Comparison of ENCODE assay signal across 9 cellular contexts in the genomic region with DNA sequence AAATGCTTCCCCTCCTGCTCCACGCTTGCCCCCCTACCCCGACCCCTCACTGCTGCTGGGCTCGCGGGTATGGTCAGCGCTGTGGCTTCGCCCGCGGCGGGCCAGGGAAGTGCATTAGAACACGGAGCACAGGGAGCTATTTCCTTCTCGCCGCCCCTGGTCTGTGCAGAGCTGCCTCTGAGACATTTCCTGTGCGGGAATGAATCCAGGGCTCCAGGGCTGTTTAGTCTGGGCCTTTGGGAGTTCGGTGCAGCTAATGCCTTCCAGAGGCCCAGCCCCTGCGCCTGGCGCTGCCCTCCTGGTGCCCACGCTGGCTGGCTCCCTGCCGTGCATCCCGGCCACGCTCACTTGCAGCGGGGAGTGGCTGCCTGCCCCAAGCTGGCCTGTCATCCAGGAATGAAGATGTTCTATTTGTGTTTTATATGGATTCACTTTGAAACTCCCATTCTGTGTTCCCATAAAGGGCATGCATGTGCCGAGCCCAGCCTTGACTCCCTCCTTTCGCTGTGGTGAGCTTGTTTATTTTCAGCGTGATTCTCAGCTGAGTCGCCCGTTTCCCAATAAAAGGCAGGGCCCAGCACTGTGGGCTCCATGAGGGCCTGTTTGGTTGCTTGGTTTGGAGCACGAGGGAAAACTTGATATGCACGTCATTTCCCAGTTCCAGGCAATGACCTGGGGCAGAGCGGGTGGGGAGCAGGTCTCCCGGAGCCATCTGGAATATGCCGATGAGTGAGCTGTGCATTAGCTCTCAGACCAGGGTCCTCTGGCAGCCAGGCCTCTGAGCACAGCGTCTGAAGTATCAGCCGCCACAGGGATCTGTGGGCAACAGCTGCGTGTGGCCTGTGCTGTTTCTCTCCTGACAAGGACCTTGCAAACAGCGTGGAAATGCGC. TPM values are rescaled to one million over a fixed set of nuclear protein-coding genes. Genes with fewer than 3 reads are reported as not detected.
DNase-seq lines count a peak whose midpoint lies in the region; ATAC-seq and TF ChIP-seq lines count a peak whose summit lies in the region.
"Had no signal": no experiment of that assay in that cellular context is flagged by ENCODE, and none has a peak within 500 bp of the region (broad histone marks: within the 10 kb centered on the region; RNA-seq: fewer than 3 reads in every experiment).

No MANE protein-coding gene starts in this region.

- no peak overlapping the region for H3K4me3 Mint-ChIP-seq in activated CD8-positive, alpha-beta T cell treated with anti-CD3 and anti-CD28 coated beads, Interleukin-2, amount 10 ng/mL, durations not matched to agents 7 days and 5 days

- POLR2A ChIA-PET in activated CD8-positive, alpha-beta T cell treated with anti-CD3 and anti-CD28 coated beads, Interleukin-2, amount 10 ng/mL, durations not matched to agents 7 days and 5 days (lab: Charles Lee), result no interaction called here

- H3K27ac ChIP-seq in dorsolateral prefrontal cortex, result peak overlapping the region in 33 of 59 donors; percentile 1 to 78 (median 46)
- peak overlapping the region in 1 of 2 donors; percentile 88 for H3K27ac ChIP-seq in lung (ENCODE audit: low read depth in 1 of 2, low read length in 1 of 2)
- peak overlapping the region; percentile 84 for H3K27ac ChIP-seq in vagina

- H3K27me3 ChIP-seq in dorsolateral prefrontal cortex (no peaks in the 10 kb centered on the region), lung (ENCODE audit: control insufficient read depth, insufficient read depth) (no peaks in the 10 kb centered on the region), vagina (no peaks in the 10 kb centered on the region)

- H3K27me3 Mint-ChIP-seq in activated CD8-positive, alpha-beta T cell treated with anti-CD3 and anti-CD28 coated beads, Interleukin-2, amount 10 ng/mL, durations not matched to agents 7 days and 5 days (ENCODE audit: low read depth), result peaks cover 1% of the 10 kb centered on the region

- H3K27ac Mint-ChIP-seq in activated CD8-positive, alpha-beta T cell treated with anti-CD3 and anti-CD28 coated beads, Interleukin-2, amount 10 ng/mL, durations not matched to agents 7 days and 5 days, result no peak overlapping the region

- H3K4me1 Mint-ChIP-seq in activated CD8-positive, alpha-beta T cell treated with anti-CD3 and anti-CD28 coated beads, Interleukin-2, amount 10 ng/mL, durations not matched to agents 7 days and 5 days (ENCODE audit: low read depth), result peaks cover 10% of the 10 kb centered on the region

- peak; percentile 48 for DNase-seq in NCI-H2029 (lab: John Stamatoyannopoulos, UW)
- DNase-seq in NCI-H2029 treated with DMSO at 0.1 percent for 48 hours (lab: John Stamatoyannopoulos, UW), result no peak
- DNase-seq in dorsolateral prefrontal cortex, result no peak
- DNase-seq in lung (ENCODE audit: low spot score), result peak; percentile 41
- DNase-seq in vagina (ENCODE audit: extremely low spot score in 2 of 2), result peak in 1 of 2 donors; percentile 95
- DNase-seq in globus pallidus (ENCODE audit: low spot score), result no peak
- no peak for DNase-seq in activated CD8-positive, alpha-beta T cell treated with anti-CD3 and anti-CD28 coated beads, Interleukin-2, amount 10 ng/mL, durations not matched to agents 7 days and 5 days
- DNase-seq: KG1 had no signal

- peak overlapping the region in 15 of 59 donors; percentile 1 to 34 (median 13) for H3K4me3 ChIP-seq in dorsolateral prefrontal cortex
- H3K4me3 ChIP-seq in lung, result no peak overlapping the region
- peak overlapping the region in 1 of 2 donors; percentile 20 for H3K4me3 ChIP-seq in vagina

- 54 to 63% methylated on average over 36 of the region's 36 CpGs for WGBS in lung, 2 donors

- H3K9me3 Mint-ChIP-seq in activated CD8-positive, alpha-beta T cell treated with anti-CD3 and anti-CD28 coated beads, Interleukin-2, amount 10 ng/mL, durations not matched to agents 7 days and 5 days (ENCODE audit: insufficient read depth), result no peaks in the 10 kb centered on the region

- H3K36me3 ChIP-seq in lung (ENCODE audit: control insufficient read depth in 2 of 2, insufficient read depth in 2 of 2, low read length in 2 of 2) (no peaks in the 10 kb centered on the region), vagina (no peaks in the 10 kb centered on the region)

- H3K4me1 ChIP-seq in lung (ENCODE audit: control insufficient read depth in 2 of 2, insufficient read depth in 2 of 2, low read length in 2 of 2) (peaks cover 7 to 28% of the 10 kb centered on the region in 2 donors), vagina (peaks cover 57% of the 10 kb centered on the region)

- peaks cover 0 to 1% of the 10 kb centered on the region in 2 donors for H3K9me3 ChIP-seq in lung (ENCODE audit: control insufficient read depth in 2 of 2, insufficient read depth in 1 of 2, low read length in 1 of 2)
- H3K9me3 ChIP-seq in vagina, result no peaks in the 10 kb centered on the region

- intact Hi-C loops in dorsolateral prefrontal cortex (cut with DNase I), result no loop called here
- intact Hi-C loops in vagina (cut with DNase I), result loop anchor here (5.0 kb wide), 1 partner anchor 71 kb away; no protein-coding TSS in a partner anchor

- H3K36me3 Mint-ChIP-seq in activated CD8-positive, alpha-beta T cell treated with anti-CD3 and anti-CD28 coated beads, Interleukin-2, amount 10 ng/mL, durations not matched to agents 7 days and 5 days (ENCODE audit: low read depth), result no peaks in the 10 kb centered on the region

- CTCF ChIA-PET in activated CD8-positive, alpha-beta T cell treated with anti-CD3 and anti-CD28 coated beads, Interleukin-2, amount 10 ng/mL, durations not matched to agents 7 days and 5 days (lab: Charles Lee), result no interaction called here

- TF ChIP-seq CTCF in dorsolateral prefrontal cortex (IDR thresholded peaks at IDR 0.05 in 54 of 56, conservative IDR thresholded peaks at IDR 0.05 in 2 of 56; ENCODE audit: low read depth in 1 of 56, partially characterized antibody in 56 of 56), result no peak
- no peak for TF ChIP-seq CTCF in lung (IDR thresholded peaks at IDR 0.05; ENCODE audit: control extremely low read depth, extremely low read depth)
- peak in 1 of 3 experiments; percentile 25 for TF ChIP-seq CTCF in vagina (IDR thresholded peaks at IDR 0.05)

- ATAC-seq in lung (ENCODE audit: insufficient read depth, low FRiP score), result peak; percentile 67
- no peak for ATAC-seq in HG03439 (IDR thresholded peaks at IDR 0.05; ENCODE audit: unreplicated experiment)
- no peak for ATAC-seq in activated CD8-positive, alpha-beta T cell treated with anti-CD3 and anti-CD28 coated beads, Interleukin-2, amount 10 ng/mL, durations not matched to agents 7 days and 5 days

- no peak for TF ChIP-seq POLR2A in vagina (IDR thresholded peaks at IDR 0.05)

RNA-seq across cellular contexts. Expression of gene SH3RF3, which starts 42.7 kb away (rescaled TPM):
- total RNA-seq in dorsolateral prefrontal cortex, result 10 to 100 TPM in 98 of 120 experiments, 1 to 10 TPM in 22; 6.1 to 18.7 (median 11.5) TPM
- total RNA-seq in lung, result 1 to 10 TPM; 8.5 to 9.7 TPM
- 1 to 10 TPM; 2.9 to 8.7 TPM for polyA plus RNA-seq in lung
- 10.8 TPM for total RNA-seq in vagina
- total RNA-seq in activated CD8-positive, alpha-beta T cell treated with anti-CD3 and anti-CD28 coated beads, Interleukin-2, amount 10 ng/mL, durations not matched to agents 7 days and 5 days, result under 1 TPM in 1 of 2 experiments, not detected in 1; 0.10 TPM

Comparison
In these comparisons a context has a peak if more than half of its experiments do, and no peak if none do; other contexts are left out.
1. DNase-seq: peak in NCI-H2029 (single experiment) and lung (single experiment); none in NCI-H2029 treated with DMSO at 0.1 percent for 48 hours (single experiment), dorsolateral prefrontal cortex (0 of 10), globus pallidus (single experiment) and activated CD8-positive, alpha-beta T cell treated with anti-CD3 and anti-CD28 coated beads, Interleukin-2, amount 10 ng/mL, durations not matched to agents 7 days and 5 days (single experiment).
2. RNA of gene SH3RF3, which starts 42.7 kb away (total RNA-seq): 6.1 to 18.7 TPM in dorsolateral prefrontal cortex, 10.8 TPM in vagina (single experiment) and 8.5 to 9.7 TPM in lung; 0.10 TPM in activated CD8-positive, alpha-beta T cell treated with anti-CD3 and anti-CD28 coated beads, Interleukin-2, amount 10 ng/mL, durations not matched to agents 7 days and 5 days; every median in the first group is over 4 times any median in the second.